ENCODE assay signal across 25 cellular contexts in genomic region chr6:32327103-32327502, GRCh38. TPM values are rescaled to one million over a fixed set of nuclear protein-coding genes. Genes with fewer than 3 reads are reported as not detected.
DNase-seq lines count a peak whose midpoint lies in the region; ATAC-seq and TF ChIP-seq lines count a peak whose summit lies in the region.
"Had no signal": no experiment of that assay in that cellular context is flagged by ENCODE, and none has a peak within 500 bp of the region (broad histone marks: within the 10 kb centered on the region; RNA-seq: fewer than 3 reads in every experiment).

No MANE protein-coding gene starts in this region.

- peak overlapping the region; percentile 69 for H3K4me2 ChIP-seq in OCI-LY3 (ENCODE audit: low read length)
- H3K4me2 ChIP-seq: GM23338 had no signal

- no peaks in the 10 kb centered on the region for H3K36me3 Mint-ChIP-seq in naive thymus-derived CD4-positive, alpha-beta T cell
- H3K36me3 Mint-ChIP-seq: activated naive CD4-positive, alpha-beta T cell treated with anti-CD3 and anti-CD28 coated beads, Interleukin-2, amount 10 ng/mL, durations not matched to agents 7 days and 5 days; CD4-positive, alpha-beta memory T cell had no signal

- intact Hi-C loops in naive thymus-derived CD4-positive, alpha-beta T cell (cut with micrococcal nuclease) = no loop called here
- intact Hi-C loops in psoas muscle (cut with DNase I) = no loop called here

- no peaks in the 10 kb centered on the region for H4K20me1 ChIP-seq in OCI-LY3 (ENCODE audit: insufficient read depth, low read length)

- H3K4me3 Mint-ChIP-seq in naive thymus-derived CD4-positive, alpha-beta T cell = no peak overlapping the region
- H3K4me3 Mint-ChIP-seq: activated naive CD4-positive, alpha-beta T cell treated with anti-CD3 and anti-CD28 coated beads, Interleukin-2, amount 10 ng/mL, durations not matched to agents 7 days and 5 days; CD4-positive, alpha-beta memory T cell; GM23338 had no signal

- peak overlapping the region; percentile 78 for H3K27ac ChIP-seq in OCI-LY3 (ENCODE audit: low read length)
- H3K27ac ChIP-seq in naive thymus-derived CD4-positive, alpha-beta T cell (ENCODE audit: low read depth, low read length) = no peak overlapping the region
- no peak overlapping the region for H3K27ac ChIP-seq in psoas muscle
- H3K27ac ChIP-seq: testis, VCaP had no signal

- H3K79me2 ChIP-seq in OCI-LY3 (ENCODE audit: low read length) = no peaks in the 10 kb centered on the region

- H3K36me3 ChIP-seq in OCI-LY3 (replicated peaks; ENCODE audit: low read depth, low read length) (no peaks in the 10 kb centered on the region), psoas muscle (ENCODE audit: insufficient read depth in 1 of 2, low read depth in 1 of 2) (no peaks in the 10 kb centered on the region)
- no peaks in the 10 kb centered on the region for H3K36me3 ChIP-seq in naive thymus-derived CD4-positive, alpha-beta T cell (ENCODE audit: control insufficient read depth in 2 of 3, insufficient read depth in 3 of 3, low read length in 3 of 3)

- in situ Hi-C loops in GM13976 (cut with MboI; ENCODE audit: low sequenced_read_pairs, unreplicated experiment) = no loop called here

- CTCF ChIA-PET in naive thymus-derived CD4-positive, alpha-beta T cell (lab: Charles Lee) = no interaction called here

- WGBS in psoas muscle, 3 donors = 59 to 89% (median 84%) methylated on average over 3 of the region's 3 CpGs

- peak overlapping the region; percentile 32; the same call in 1 of the 2 replicates for H3K9ac ChIP-seq in OCI-LY3 (ENCODE audit: low read length)

- H3K4me3 ChIP-seq in OCI-LY3 (ENCODE audit: low read length) = peak overlapping the region; percentile 28
- H3K4me3 ChIP-seq in naive thymus-derived CD4-positive, alpha-beta T cell (ENCODE audit: low read length) = no peak overlapping the region
- no peak overlapping the region for H3K4me3 ChIP-seq in psoas muscle
- H3K4me3 ChIP-seq: GM23338, testis had no signal

- H3K9me3 Mint-ChIP-seq in naive thymus-derived CD4-positive, alpha-beta T cell = no peaks in the 10 kb centered on the region
- H3K9me3 Mint-ChIP-seq: activated naive CD4-positive, alpha-beta T cell treated with anti-CD3 and anti-CD28 coated beads, Interleukin-2, amount 10 ng/mL, durations not matched to agents 7 days and 5 days; GM23338 had no signal

- DNase-seq in GDM1 (lab: John Stamatoyannopoulos, UW) (peak; percentile 16), GM13976 (ENCODE audit: low spot score) (peak; percentile 25), epidermal melanocyte (ENCODE audit: insufficient read length, low spot score) (no peak), psoas muscle (no peak), dedifferentiated amniotic fluid mesenchymal stem cell (ENCODE audit: extremely low spot score) (no peak)
- DNase-seq in naive thymus-derived CD4-positive, alpha-beta T cell = no peak
- DNase-seq: activated CD4-positive, alpha-beta T cell treated with anti-CD3 and anti-CD28 coated beads, Interleukin-2, amount 50 U/mL, for 48 hours; activated naive CD4-positive, alpha-beta T cell treated with anti-CD3 and anti-CD28 coated beads, Interleukin-2, amount 10 ng/mL, durations not matched to agents 7 days and 5 days; aorta; CD4-positive, alpha-beta memory T cell; central memory CD4-positive, alpha-beta T cell; foreskin melanocyte; mesenchymal stem cell; NCI-H1436; NCI-H2171; NCI-H526 treated with DMSO at 0.1 percent for 48 hours; PC-3; posterior cingulate gyrus; SHP77 treated with DMSO at 0.1 percent for 48 hours; testis had no signal

- TF ChIP-seq CTCF in GM13976 (IDR thresholded peaks at IDR 0.05; ENCODE audit: borderline replicate concordance, control extremely low read depth, extremely low read depth, insufficient read depth, missing control alignments) = no peak
- TF ChIP-seq CTCF in OCI-LY3 (IDR thresholded peaks at IDR 0.05; ENCODE audit: low read depth, low read length) = no peak
- TF ChIP-seq CTCF in psoas muscle (IDR thresholded peaks at IDR 0.05) = no peak

- H3K9me3 ChIP-seq in OCI-LY3 (ENCODE audit: insufficient read depth, low read length) = no peaks in the 10 kb centered on the region
- H3K9me3 ChIP-seq in naive thymus-derived CD4-positive, alpha-beta T cell (ENCODE audit: control insufficient read depth in 2 of 3, low read length in 3 of 3) = no peaks in the 10 kb centered on the region
- H3K9me3 ChIP-seq in psoas muscle = no peaks in the 10 kb centered on the region
- H3K9me3 ChIP-seq: testis had no signal

- POLR2A ChIA-PET in naive thymus-derived CD4-positive, alpha-beta T cell (lab: Charles Lee) = no interaction called here

- H3K4me1 Mint-ChIP-seq in naive thymus-derived CD4-positive, alpha-beta T cell = peaks cover 0 to 1% (median 0%) of the 10 kb centered on the region in 7 donors
- H3K4me1 Mint-ChIP-seq: activated naive CD4-positive, alpha-beta T cell treated with anti-CD3 and anti-CD28 coated beads, Interleukin-2, amount 10 ng/mL, durations not matched to agents 7 days and 5 days; CD4-positive, alpha-beta memory T cell; GM23338 had no signal

- peaks cover 0 to 25% (median 5%) of the 10 kb centered on the region in 5 donors for H3K27me3 Mint-ChIP-seq in naive thymus-derived CD4-positive, alpha-beta T cell

- H3K4me1 ChIP-seq in OCI-LY3 (ENCODE audit: low read length) (peaks cover 30% of the 10 kb centered on the region), psoas muscle (no peaks in the 10 kb centered on the region)
- no peaks in the 10 kb centered on the region for H3K4me1 ChIP-seq in naive thymus-derived CD4-positive, alpha-beta T cell (ENCODE audit: control insufficient read depth in 2 of 2, insufficient read depth in 2 of 2, low read length in 2 of 2)
- H3K4me1 ChIP-seq: testis had no signal

- H3K27me3 ChIP-seq in OCI-LY3 (ENCODE audit: low read depth, low read length) (no peaks in the 10 kb centered on the region), psoas muscle (ENCODE audit: insufficient read depth in 3 of 3, low read length in 2 of 3) (no peaks in the 10 kb centered on the region)
- H3K27me3 ChIP-seq in naive thymus-derived CD4-positive, alpha-beta T cell (ENCODE audit: control insufficient read depth in 2 of 2, insufficient read depth in 2 of 2, low read length in 2 of 2) = no peaks in the 10 kb centered on the region
- H3K27me3 ChIP-seq: testis had no signal

- H2AFZ ChIP-seq in OCI-LY3 (ENCODE audit: low read depth, low read length) = no peak overlapping the region
- H2AFZ ChIP-seq: GM23338 had no signal

- H3K27ac Mint-ChIP-seq in naive thymus-derived CD4-positive, alpha-beta T cell = no peak overlapping the region
- H3K27ac Mint-ChIP-seq: activated naive CD4-positive, alpha-beta T cell treated with anti-CD3 and anti-CD28 coated beads, Interleukin-2, amount 10 ng/mL, durations not matched to agents 7 days and 5 days; CD4-positive, alpha-beta memory T cell; GM23338 had no signal

- ATAC-seq in naive thymus-derived CD4-positive, alpha-beta T cell = peak; percentile 37
- ATAC-seq in psoas muscle = no peak
- ATAC-seq: GM23338, HepG2, PC-3 had no signal

RNA-seq across cellular contexts. Expression of gene TSBP1, which starts 44.6 kb away (rescaled TPM):
- not detected for total RNA-seq in naive thymus-derived CD4-positive, alpha-beta T cell
- not detected for polyA plus RNA-seq in naive thymus-derived CD4-positive, alpha-beta T cell
- not detected for total RNA-seq in psoas muscle
- not detected for polyA plus RNA-seq in psoas muscle
- total RNA-seq: aorta; CD4-positive, alpha-beta memory T cell; GM23338; HepG2; PC-3 had no signal
- polyA plus RNA-seq: aorta; CD4-positive, alpha-beta memory T cell; esophagus; HepG2 had no signal

Comparison
In these comparisons a context has a peak if more than half of its experiments do, and no peak if none do; other contexts are left out.
1. DNase-seq: peak in GDM1 (single experiment) and GM13976 (single experiment); none in naive thymus-derived CD4-positive, alpha-beta T cell (0 of 9), epidermal melanocyte (single experiment), psoas muscle (0 of 2) and dedifferentiated amniotic fluid mesenchymal stem cell (single experiment).